In genomic region chr1:93620841-93621210, GRCh38 we compare ENCODE assay signal across 15 cellular contexts.
DNase-seq lines count a peak whose midpoint lies in the region; ATAC-seq and TF ChIP-seq lines count a peak whose summit lies in the region.
"Had no signal": no experiment of that assay in that cellular context is flagged by ENCODE, and none has a peak within 500 bp of the region (broad histone marks: within the 10 kb centered on the region; RNA-seq: fewer than 3 reads in every experiment).

No MANE protein-coding gene starts in this region.

- no peak overlapping the region for H3K18ac ChIP-seq in H9 (ENCODE audit: insufficient read length, low read depth, low read length)
- peak overlapping the region; percentile 15 for H3K18ac ChIP-seq in mesendoderm (ENCODE audit: low read length)

- H2BK15ac ChIP-seq in H9 (ENCODE audit: low read depth, low read length) (no peak overlapping the region), mesendoderm (replicated peaks; ENCODE audit: low read depth) (peak overlapping the region; percentile 4)

- no peak overlapping the region for H4K91ac ChIP-seq in H9 (ENCODE audit: insufficient read length, low read depth, low read length)

- TF ChIP-seq POLR2A in erythroblast (IDR thresholded peaks at IDR 0.05; ENCODE audit: low read length), result no peak

- H3K79me2 ChIP-seq in H9 (ENCODE audit: insufficient read depth, low read length), result no peaks in the 10 kb centered on the region
- peaks cover 59% of the 10 kb centered on the region for H3K79me2 ChIP-seq in mesendoderm (ENCODE audit: control insufficient read depth, insufficient read depth, low read length)

- DNase-seq in AG10803 (ENCODE audit: low read depth), result peak; percentile 53
- peak; percentile 68 for DNase-seq in H9
- DNase-seq in astrocyte of the hippocampus (ENCODE audit: low read depth, low spot score), result peak; percentile 32
- DNase-seq in mesendoderm, result peak; percentile 92
- no peak for DNase-seq in central memory CD4-positive, alpha-beta T cell
- DNase-seq in erythroblast (lab: John Stamatoyannopoulos, UW), result no peak
- no peak for DNase-seq in omental fat pad (ENCODE audit: low spot score)
- DNase-seq in activated naive CD4-positive, alpha-beta T cell treated with anti-CD3 and anti-CD28 coated beads, Interleukin-2, amount 50 U/mL, for 16 hours, result no peak
- DNase-seq: activated gamma-delta T cell treated with Interleukin-2 at 50 U/mL for 16 hours; body of pancreas; CD4-positive, alpha-beta memory T cell; effector CD8-positive, alpha-beta T cell; gastrocnemius medialis; immature natural killer cell; NCI-H2171 treated with DMSO at 0.1 percent for 48 hours had no signal

- H2AK5ac ChIP-seq in H9 (ENCODE audit: insufficient read length, low read length) (no peak overlapping the region), mesendoderm (ENCODE audit: low read length) (no peak overlapping the region)

- H3T11ph ChIP-seq in H9 (ENCODE audit: low read length), result no peak overlapping the region

- H3K36me3 ChIP-seq in mesendoderm (ENCODE audit: control insufficient read depth, insufficient read depth, low read length), result no peaks in the 10 kb centered on the region
- H3K36me3 ChIP-seq: gastrocnemius medialis had no signal

- H2BK12ac ChIP-seq in H9 (ENCODE audit: insufficient read length, low read depth, low read length), result no peak overlapping the region

- no peak for ATAC-seq in omental fat pad (ENCODE audit: low FRiP score)
- ATAC-seq: body of pancreas, gastrocnemius medialis had no signal

- H3K4ac ChIP-seq in H9 (ENCODE audit: low read depth, low read length) (no peak overlapping the region), mesendoderm (ENCODE audit: low read depth, low read length) (no peak overlapping the region)

- no peaks in the 10 kb centered on the region for H3K9me3 ChIP-seq in H9 (ENCODE audit: control insufficient read depth, low read depth, low read length)
- H3K9me3 ChIP-seq: body of pancreas, gastrocnemius medialis had no signal

- peaks cover 48 to 49% of the 10 kb centered on the region in 2 experiments for H3K4me1 Mint-ChIP-seq in H9

- H3K27ac ChIP-seq in H9 (ENCODE audit: insufficient read length, low read depth, low read length) (no peak overlapping the region), mesendoderm (ENCODE audit: low read depth, low read length) (no peak overlapping the region)
- H3K27ac ChIP-seq: body of pancreas had no signal

- H3K4me3 Mint-ChIP-seq in H9, result no peak overlapping the region
- H3K4me3 Mint-ChIP-seq: CD4-positive, alpha-beta memory T cell; immature natural killer cell had no signal

- H3K4me2 ChIP-seq in H9 (ENCODE audit: insufficient read depth, insufficient read length, low read length) (no peak overlapping the region), mesendoderm (ENCODE audit: low read length) (no peak overlapping the region)

- H3K9ac ChIP-seq in H9 (ENCODE audit: extremely low read depth, insufficient read length, low read length) (no peak overlapping the region), mesendoderm (ENCODE audit: low read length) (no peak overlapping the region)

- H3K14ac ChIP-seq in H9 (ENCODE audit: insufficient read depth, low read length), result no peak overlapping the region

- H3K4me1 ChIP-seq in H9 (ENCODE audit: insufficient read depth, low read length) (peaks cover 22% of the 10 kb centered on the region), mesendoderm (ENCODE audit: control insufficient read depth, low read depth, low read length) (peaks cover 53% of the 10 kb centered on the region)

- no peak overlapping the region for H4K8ac ChIP-seq in H9 (replicated peaks; ENCODE audit: insufficient read length, low read depth, low read length)
- H4K8ac ChIP-seq in mesendoderm (ENCODE audit: low read depth, low read length), result no peak overlapping the region

- no peak overlapping the region for H4K5ac ChIP-seq in H9 (ENCODE audit: insufficient read length, low read depth, low read length)
- no peak overlapping the region for H4K5ac ChIP-seq in mesendoderm (ENCODE audit: low read length)

- H3K23me2 ChIP-seq in H9 (ENCODE audit: insufficient read length, low read depth, low read length, poor library complexity, severe bottlenecking), result no peaks in the 10 kb centered on the region

- H2BK120ac ChIP-seq in H9 (ENCODE audit: low read depth, low read length, poor library complexity, severe bottlenecking) (no peak overlapping the region), mesendoderm (ENCODE audit: low read depth, low read length) (no peak overlapping the region)

- no peak overlapping the region for H3K4me3 ChIP-seq in AG10803 (ENCODE audit: low read length)
- no peak overlapping the region for H3K4me3 ChIP-seq in mesendoderm (ENCODE audit: low read length)
- H3K4me3 ChIP-seq: body of pancreas, gastrocnemius medialis had no signal

- no peaks in the 10 kb centered on the region for H4K20me1 ChIP-seq in H9 (ENCODE audit: control insufficient read depth, insufficient read depth, insufficient read length)

- no peaks in the 10 kb centered on the region for H3K27me3 Mint-ChIP-seq in H9 (ENCODE audit: low read depth)
- H3K27me3 Mint-ChIP-seq: CD4-positive, alpha-beta memory T cell had no signal

- WGBS in H9 (ENCODE audit: extremely low coverage, insufficient read length, low lambda C conversion rate), result no CpG with 5 or more reads among the region's 4 CpGs
- no CpG with 5 or more reads among the region's 4 CpGs for WGBS in mesendoderm (ENCODE audit: extremely low coverage, insufficient coverage, low lambda C conversion rate)

- H2AFZ ChIP-seq in H9 (ENCODE audit: low read length), result no peak overlapping the region

- TF ChIP-seq CTCF in AG10803 (conservative IDR thresholded peaks at IDR 0.05; ENCODE audit: low read length), result peak; percentile 28
- no peak for TF ChIP-seq CTCF in H9 (conservative IDR thresholded peaks at IDR 0.05)
- no peak for TF ChIP-seq CTCF in omental fat pad (IDR thresholded peaks at IDR 0.05)

- no peak overlapping the region for H3K27ac Mint-ChIP-seq in H9
- H3K27ac Mint-ChIP-seq: CD4-positive, alpha-beta memory T cell; immature natural killer cell had no signal

- H3K23ac ChIP-seq in H9 (ENCODE audit: insufficient read length, low read depth, low read length) (no peak overlapping the region), mesendoderm (ENCODE audit: low read length) (no peak overlapping the region)

- no peaks in the 10 kb centered on the region for H3K9me3 Mint-ChIP-seq in H9
- H3K9me3 Mint-ChIP-seq: CD4-positive, alpha-beta memory T cell had no signal

- no peak overlapping the region for H2BK20ac ChIP-seq in H9 (ENCODE audit: low read depth, low read length, poor library complexity, severe bottlenecking)

- H3K79me1 ChIP-seq in H9 (ENCODE audit: insufficient read depth, low read depth, low read length, poor library complexity, severe bottlenecking), result no peaks in the 10 kb centered on the region
- peaks cover 45% of the 10 kb centered on the region for H3K79me1 ChIP-seq in mesendoderm (ENCODE audit: low read length)

- H3K36me3 Mint-ChIP-seq in H9 (ENCODE audit: insufficient read depth in 1 of 3, low read depth in 3 of 3), result no peaks in the 10 kb centered on the region; a peak in 1 of 7 replicates
- H3K36me3 Mint-ChIP-seq: CD4-positive, alpha-beta memory T cell; immature natural killer cell had no signal

- H3K27me3 ChIP-seq in H9 (ENCODE audit: insufficient read depth, low read length) (no peaks in the 10 kb centered on the region), mesendoderm (ENCODE audit: insufficient read depth, low read length, poor library complexity) (no peaks in the 10 kb centered on the region)
- H3K27me3 ChIP-seq: body of pancreas, gastrocnemius medialis had no signal

- no peak overlapping the region for H3K56ac ChIP-seq in H9 (ENCODE audit: insufficient read length, low read depth, low read length)
- peak overlapping the region; percentile 11 for H3K56ac ChIP-seq in mesendoderm (ENCODE audit: low read length)

- H2BK5ac ChIP-seq in H9 (ENCODE audit: insufficient read length, low read length) (no peak overlapping the region), mesendoderm (ENCODE audit: low read length) (no peak overlapping the region)

Comparison
In these comparisons a context has a peak if more than half of its experiments do, and no peak if none do; other contexts are left out.
1. DNase-seq: peak in AG10803 (single experiment), H9 (single experiment), astrocyte of the hippocampus (single experiment) and mesendoderm (single experiment); none in central memory CD4-positive, alpha-beta T cell (single experiment), erythroblast (0 of 2), omental fat pad (single experiment) and activated naive CD4-positive, alpha-beta T cell treated with anti-CD3 and anti-CD28 coated beads, Interleukin-2, amount 50 U/mL, for 16 hours (single experiment).